ENCODE assay signal across 16 cellular contexts in the genomic region with DNA sequence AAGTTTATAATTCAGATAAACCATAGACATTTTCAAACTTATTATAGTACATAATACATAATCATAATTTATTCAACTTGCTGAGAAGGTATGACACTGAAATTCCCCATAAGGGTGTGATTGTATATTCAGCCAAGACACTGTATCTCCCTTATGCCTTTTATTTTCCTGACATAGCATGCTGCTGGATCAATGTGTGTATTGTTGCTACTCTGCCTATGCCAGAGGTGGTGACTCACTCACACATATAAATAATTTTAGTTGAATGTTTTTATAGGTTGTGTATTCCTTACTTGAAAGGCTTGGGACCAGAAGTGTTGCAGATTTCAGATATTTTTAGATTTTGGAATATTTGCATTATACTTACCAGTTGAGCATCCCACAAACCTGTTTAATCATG.
"Had no signal": no experiment of that assay in that cellular context is flagged by ENCODE, and none has a peak within 500 bp of the region (broad histone marks: within the 10 kb centered on the region; RNA-seq: fewer than 3 reads in every experiment).

No MANE protein-coding gene starts in this region.

- ATAC-seq: activated CD8-positive, alpha-beta T cell treated with anti-CD3 and anti-CD28 coated beads for 36 hours; activated T-cell treated with anti-CD3 and anti-CD28 coated beads, Interleukin-2, amount 50 U/mL, for 4 hours; body of pancreas had no signal

- DNase-seq: activated B cell treated with CpG ODN at 0.5 μM for 24 hours; activated CD4-positive, alpha-beta T cell treated with anti-CD3 and anti-CD28 coated beads for 48 hours; activated CD8-positive, alpha-beta T cell treated with anti-CD3 and anti-CD28 coated beads for 36 hours; activated effector memory CD4-positive, alpha-beta T cell treated with anti-CD3 and anti-CD28 coated beads, Interleukin-2, amount 50 U/mL, for 16 hours; activated T-cell treated with anti-CD3 and anti-CD28 coated beads, Interleukin-2, amount 50 U/mL, for 4 hours; body of pancreas; effector memory CD4-positive, alpha-beta T cell; kidney glomerular epithelial cell; nucleus accumbens; stimulated activated CD4-positive, alpha-beta T cell treated with anti-CD3 and anti-CD28 coated beads, Interleukin-15, amount 100 ng/mL, for 24 hours; stimulated activated CD4-positive, alpha-beta T cell treated with anti-CD3 and anti-CD28 coated beads, Interleukin-4, amount 100 ng/mL, for 1 hour; stimulated activated naive CD4-positive, alpha-beta T cell treated with Interleukin-2 at 50 U/mL for 16 hours; testis had no signal

- H3K4me3 ChIP-seq: body of pancreas, right atrium auricular region, skin epidermis, testis, upper lobe of left lung had no signal

- H3K27me3 ChIP-seq: body of pancreas, right atrium auricular region, testis, upper lobe of left lung had no signal

- H3K4me1 ChIP-seq: testis had no signal

- H3K9me3 ChIP-seq: body of pancreas, right atrium auricular region, testis, upper lobe of left lung had no signal

- H3K27ac ChIP-seq: body of pancreas, right atrium auricular region, skin epidermis, testis, upper lobe of left lung had no signal
